In the genomic region with DNA sequence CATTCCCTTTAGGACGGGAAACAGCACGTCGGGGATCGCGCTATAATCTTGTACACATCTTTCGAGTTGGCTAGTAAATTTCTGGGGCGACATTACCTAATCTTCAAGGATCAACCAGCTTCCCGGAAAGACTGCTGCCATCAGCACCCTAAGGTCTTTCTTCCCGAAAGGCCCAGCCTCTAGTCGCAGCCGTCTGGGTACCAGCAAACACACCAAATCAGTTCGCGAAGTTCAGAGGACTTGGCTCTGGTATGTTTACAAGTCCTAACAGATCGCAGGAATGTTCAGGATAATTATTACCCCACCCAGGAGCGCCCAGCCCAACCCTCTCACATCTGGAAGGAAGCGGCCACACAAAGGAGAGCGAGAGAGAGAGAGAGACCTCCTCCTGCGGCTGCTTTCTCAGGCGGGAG, we compare ENCODE assay signal across 10 cellular contexts.
A peak's percentile ranks its signal among the peaks of the same experiment; 100 is the strongest.
DNase-seq lines count a peak whose midpoint lies in the region; ATAC-seq and TF ChIP-seq lines count a peak whose summit lies in the region.
"Had no signal": no experiment of that assay in that cellular context is flagged by ENCODE, and none has a peak within 500 bp of the region (broad histone marks: within the 10 kb centered on the region; RNA-seq: fewer than 3 reads in every experiment).

No MANE protein-coding gene starts in this region.

- no peak overlapping the region for H3K4me3 Mint-ChIP-seq in activated naive CD8-positive, alpha-beta T cell treated with anti-CD3 and anti-CD28 coated beads for 36 hours
- H3K4me3 Mint-ChIP-seq in activated naive CD8-positive, alpha-beta T cell treated with anti-CD3 and anti-CD28 coated beads, Interleukin-2, amount 50 U/mL, for 24 hours, result no peak overlapping the region

- TF ChIP-seq POLR2A in vagina (IDR thresholded peaks at IDR 0.05) (no peak), gastroesophageal sphincter (IDR thresholded peaks at IDR 0.05) (no peak)

- H3K4me3 ChIP-seq in mesendoderm (ENCODE audit: low read length) (no peak overlapping the region), vagina (peak overlapping the region; percentile 45 to 56), gastroesophageal sphincter (peak overlapping the region in 1 of 2 donors; percentile 58)

- no peak for TF ChIP-seq CTCF in vagina (IDR thresholded peaks at IDR 0.05)
- no peak for TF ChIP-seq CTCF in gastroesophageal sphincter (IDR thresholded peaks at IDR 0.05)

- H3K4me1 ChIP-seq in mesendoderm (ENCODE audit: control insufficient read depth, low read depth, low read length) (no peaks in the 10 kb centered on the region), vagina (peaks cover 38% of the 10 kb centered on the region), gastroesophageal sphincter (peaks cover 0 to 22% (median 16%) of the 10 kb centered on the region in 3 donors)
- H3K4me1 ChIP-seq: ascending aorta, pancreas had no signal

- no peak overlapping the region for H3K23ac ChIP-seq in mesendoderm (ENCODE audit: low read length)

- H3K9me3 Mint-ChIP-seq in activated naive CD8-positive, alpha-beta T cell treated with anti-CD3 and anti-CD28 coated beads for 36 hours, result no peaks in the 10 kb centered on the region
- no peaks in the 10 kb centered on the region for H3K9me3 Mint-ChIP-seq in activated naive CD8-positive, alpha-beta T cell treated with anti-CD3 and anti-CD28 coated beads, Interleukin-2, amount 50 U/mL, for 24 hours

- no peak overlapping the region for H2BK15ac ChIP-seq in mesendoderm (replicated peaks; ENCODE audit: low read depth)

- no peak overlapping the region for H2AK5ac ChIP-seq in mesendoderm (ENCODE audit: low read length)

- H3K36me3 Mint-ChIP-seq in activated naive CD8-positive, alpha-beta T cell treated with anti-CD3 and anti-CD28 coated beads for 36 hours, result no peaks in the 10 kb centered on the region
- H3K36me3 Mint-ChIP-seq in activated naive CD8-positive, alpha-beta T cell treated with anti-CD3 and anti-CD28 coated beads, Interleukin-2, amount 50 U/mL, for 24 hours (ENCODE audit: low read depth), result peaks cover 3% of the 10 kb centered on the region

- H3K27ac Mint-ChIP-seq in activated naive CD8-positive, alpha-beta T cell treated with anti-CD3 and anti-CD28 coated beads for 36 hours, result peak overlapping the region; percentile 49
- H3K27ac Mint-ChIP-seq in activated naive CD8-positive, alpha-beta T cell treated with anti-CD3 and anti-CD28 coated beads, Interleukin-2, amount 50 U/mL, for 24 hours, result no peak overlapping the region

- H3K18ac ChIP-seq in mesendoderm (ENCODE audit: low read length), result no peak overlapping the region

- H2BK120ac ChIP-seq in mesendoderm (ENCODE audit: low read depth, low read length), result no peak overlapping the region

- H3K79me2 ChIP-seq in mesendoderm (ENCODE audit: control insufficient read depth, insufficient read depth, low read length), result no peaks in the 10 kb centered on the region

- H3K9me3 ChIP-seq in vagina (no peaks in the 10 kb centered on the region), gastroesophageal sphincter (no peaks in the 10 kb centered on the region)
- H3K9me3 ChIP-seq: ascending aorta, pancreas had no signal

- no peak overlapping the region for H3K4ac ChIP-seq in mesendoderm (ENCODE audit: low read depth, low read length)

- peaks cover 12% of the 10 kb centered on the region for H3K27me3 ChIP-seq in mesendoderm (ENCODE audit: insufficient read depth, low read length, poor library complexity)
- H3K27me3 ChIP-seq in vagina, result no peaks in the 10 kb centered on the region
- H3K27me3 ChIP-seq in gastroesophageal sphincter, result peaks cover 40% of the 10 kb centered on the region
- H3K27me3 ChIP-seq: ascending aorta, pancreas had no signal

- H3K27me3 Mint-ChIP-seq in activated naive CD8-positive, alpha-beta T cell treated with anti-CD3 and anti-CD28 coated beads for 36 hours, result peaks cover 50% of the 10 kb centered on the region
- peaks cover 39% of the 10 kb centered on the region for H3K27me3 Mint-ChIP-seq in activated naive CD8-positive, alpha-beta T cell treated with anti-CD3 and anti-CD28 coated beads, Interleukin-2, amount 50 U/mL, for 24 hours

- H3K4me2 ChIP-seq in mesendoderm (ENCODE audit: low read length), result no peak overlapping the region

- no peak overlapping the region for H2BK5ac ChIP-seq in mesendoderm (ENCODE audit: low read length)

- H3K27ac ChIP-seq in mesendoderm (ENCODE audit: low read depth, low read length), result no peak overlapping the region
- no peak overlapping the region for H3K27ac ChIP-seq in vagina
- no peak overlapping the region for H3K27ac ChIP-seq in gastroesophageal sphincter
- H3K27ac ChIP-seq: ascending aorta, pancreas had no signal

- no peaks in the 10 kb centered on the region for H3K36me3 ChIP-seq in mesendoderm (ENCODE audit: control insufficient read depth, insufficient read depth, low read length)
- no peaks in the 10 kb centered on the region for H3K36me3 ChIP-seq in vagina
- no peaks in the 10 kb centered on the region for H3K36me3 ChIP-seq in gastroesophageal sphincter
- H3K36me3 ChIP-seq: ascending aorta, pancreas had no signal

- no peak overlapping the region for H3K56ac ChIP-seq in mesendoderm (ENCODE audit: low read length)

- H3K9ac ChIP-seq in mesendoderm (ENCODE audit: low read length), result no peak overlapping the region

- ATAC-seq in activated naive CD8-positive, alpha-beta T cell treated with anti-CD3 and anti-CD28 coated beads, Interleukin-2, amount 50 U/mL, for 24 hours, result no peak
- ATAC-seq in esophagus mucosa, result peak; percentile 89
- no peak for ATAC-seq in gastroesophageal sphincter

- H4K5ac ChIP-seq in mesendoderm (ENCODE audit: low read length), result no peak overlapping the region

- TF ChIP-seq EP300 in gastroesophageal sphincter (IDR thresholded peaks at IDR 0.05), result no peak

- intact Hi-C loops in vagina (cut with DNase I), result no loop called here

- no peak for DNase-seq in activated naive CD8-positive, alpha-beta T cell treated with anti-CD3 and anti-CD28 coated beads for 36 hours
- no peak for DNase-seq in activated naive CD8-positive, alpha-beta T cell treated with anti-CD3 and anti-CD28 coated beads, Interleukin-2, amount 50 U/mL, for 24 hours
- DNase-seq in mesendoderm, result peak; percentile 57
- peak in 1 of 2 donors; percentile 84 for DNase-seq in vagina (ENCODE audit: extremely low spot score in 2 of 2)
- no peak for DNase-seq in SW 1271 (lab: John Stamatoyannopoulos, UW)
- no peak for DNase-seq in MV-4-11 (lab: John Stamatoyannopoulos, UW)

- peaks cover 7% of the 10 kb centered on the region for H3K4me1 Mint-ChIP-seq in activated naive CD8-positive, alpha-beta T cell treated with anti-CD3 and anti-CD28 coated beads for 36 hours
- H3K4me1 Mint-ChIP-seq in activated naive CD8-positive, alpha-beta T cell treated with anti-CD3 and anti-CD28 coated beads, Interleukin-2, amount 50 U/mL, for 24 hours, result peaks cover 3% of the 10 kb centered on the region

- no peaks in the 10 kb centered on the region for H3K79me1 ChIP-seq in mesendoderm (ENCODE audit: low read length)

- H4K8ac ChIP-seq in mesendoderm (ENCODE audit: low read depth, low read length), result no peak overlapping the region

- no CpG with 5 or more reads among the region's 19 CpGs for WGBS in mesendoderm (ENCODE audit: extremely low coverage, insufficient coverage, low lambda C conversion rate)
- WGBS in gastroesophageal sphincter (ENCODE audit: low coverage in 1 of 2), 2 donors, result 35 to 57% methylated on average over 10 to 17 of the region's 19 CpGs
